1 cellular context compared by ENCODE assay signal in the genomic region with DNA sequence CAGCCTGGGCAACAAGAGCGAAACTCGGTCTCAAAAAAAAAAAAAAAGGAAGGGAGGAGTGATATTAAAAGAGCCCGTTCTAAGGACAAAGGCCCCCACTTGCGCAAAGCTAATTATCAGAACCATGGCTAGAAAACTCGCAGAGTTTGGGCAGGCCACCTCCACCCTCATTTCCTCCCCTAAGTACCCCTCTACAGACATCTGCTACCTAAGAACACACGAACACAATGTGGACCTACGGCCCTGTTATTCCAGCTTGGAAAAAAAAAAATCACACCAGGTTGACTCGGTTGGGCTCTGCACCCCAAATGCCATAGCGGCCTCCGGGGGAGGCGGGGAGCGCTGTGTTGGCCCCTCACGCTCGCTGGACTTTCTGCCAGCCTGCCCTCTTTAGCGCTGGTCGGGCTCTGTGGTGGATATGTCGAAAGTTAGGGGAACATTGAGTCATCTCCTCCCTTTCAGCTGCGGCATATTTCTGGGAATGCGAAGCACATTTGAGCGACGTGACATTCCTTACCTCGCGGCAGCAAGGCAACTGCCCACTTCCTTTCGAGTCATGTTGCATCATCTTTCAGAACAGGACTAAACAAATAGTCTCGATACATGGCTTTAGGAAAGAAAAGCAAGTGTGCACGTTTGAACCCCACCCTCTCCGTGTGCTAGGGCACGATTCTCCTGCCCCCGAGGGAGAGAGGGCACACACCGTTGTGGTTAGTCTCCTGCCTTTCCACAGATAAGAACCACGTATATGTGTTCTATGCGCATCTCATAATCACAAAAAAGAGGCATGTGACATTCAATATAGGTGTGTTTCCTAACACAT.
TF ChIP-seq lines count a peak whose summit lies in the region.

No MANE protein-coding gene starts in this region.

TF ChIP-seq in HepG2, 621 proteins besides CTCF, POLR2A, EP300 and RAD21 (continued from another document and continues in another):
- TF ChIP-seq SMARCC2 (IDR thresholded peaks at IDR 0.05) (no peak), FOSL2 (CRISPR knock-in tag; IDR thresholded peaks at IDR 0.05) (peak; percentile 98), ZNF841 (CRISPR knock-in tag; IDR thresholded peaks at IDR 0.05; ENCODE audit: borderline replicate concordance) (no peak), ZNF180 (CRISPR knock-in tag; IDR thresholded peaks at IDR 0.05; ENCODE audit: borderline replicate concordance, low read depth) (no peak), ZNF335 (CRISPR knock-in tag; IDR thresholded peaks at IDR 0.05) (peak; percentile 76; the same call in 1 of the 2 replicates), KAT8 (CRISPR knock-in tag; IDR thresholded peaks at IDR 0.05) (peak; percentile 92), EZH2 (conservative IDR thresholded peaks at IDR 0.05; ENCODE audit: low read depth, low read length) (no peak), EHMT2 (IDR thresholded peaks at IDR 0.05; ENCODE audit: borderline replicate concordance, low read depth, low read length) (no peak; the same call in 1 of the 2 replicates), ZNF460 (CRISPR knock-in tag; IDR thresholded peaks at IDR 0.05; ENCODE audit: borderline replicate concordance) (peak; percentile 41; the same call in 1 of the 2 replicates), ARID2 (CRISPR knock-in tag; IDR thresholded peaks at IDR 0.05; ENCODE audit: borderline replicate concordance) (no peak), ZSCAN9 (CRISPR knock-in tag; IDR thresholded peaks at IDR 0.05; ENCODE audit: borderline replicate concordance) (peak; percentile 89; the same call in 1 of the 2 replicates), RELA (CRISPR knock-in tag; IDR thresholded peaks at IDR 0.05) (no peak), YY1 (IDR thresholded peaks at IDR 0.05; ENCODE audit: insufficient read depth, insufficient replicate concordance, low read depth, low read length) (peak; percentile 35), BCL6 (CRISPR knock-in tag; IDR thresholded peaks at IDR 0.05) (peak; percentile 98), MTA1 (CRISPR knock-in tag; IDR thresholded peaks at IDR 0.05; ENCODE audit: borderline replicate concordance) (peak; percentile 95), SP1 (IDR thresholded peaks at IDR 0.05) (no peak), SP1 (CRISPR knock-in tag; IDR thresholded peaks at IDR 0.05) (no peak; the same call in 1 of the 2 replicates), ZNF431 (CRISPR knock-in tag; IDR thresholded peaks at IDR 0.05; ENCODE audit: borderline replicate concordance, low read depth) (peak; percentile 72; the same call in 1 of the 2 replicates), ZNF772 (CRISPR knock-in tag; IDR thresholded peaks at IDR 0.05) (peak; percentile 95; the same call in 1 of the 2 replicates), ZNF337 (CRISPR knock-in tag; IDR thresholded peaks at IDR 0.05; ENCODE audit: borderline replicate concordance, low read depth) (peak; percentile 69; the same call in 1 of the 2 replicates), ATRX (CRISPR knock-in tag; IDR thresholded peaks at IDR 0.05; ENCODE audit: borderline replicate concordance) (no peak), HOXA7 (CRISPR knock-in tag; IDR thresholded peaks at IDR 0.05) (no peak), SRSF4 (IDR thresholded peaks at IDR 0.05; ENCODE audit: low read depth, low read length, poor library complexity, severe bottlenecking) (no peak), NFKB2 (CRISPR knock-in tag; IDR thresholded peaks at IDR 0.05; ENCODE audit: borderline replicate concordance) (peak; percentile 72; the same call in 1 of the 2 replicates), HDAC1 (CRISPR knock-in tag; IDR thresholded peaks at IDR 0.05) (peak; percentile 98), ZFP36 (IDR thresholded peaks at IDR 0.05; ENCODE audit: borderline replicate concordance, low read depth, low read length, partially characterized antibody) (no peak), ZNF670 (CRISPR knock-in tag; IDR thresholded peaks at IDR 0.05; ENCODE audit: borderline replicate concordance) (0 out of 2 replicates have a peak, but pooled peaks have one; percentile 56), RBM22 (optimal IDR thresholded peaks at IDR 0.05; ENCODE audit: low read length) (no peak), ZNF484 (CRISPR knock-in tag; IDR thresholded peaks at IDR 0.05; ENCODE audit: borderline replicate concordance, low read depth) (no peak), ZBTB8A (CRISPR knock-in tag; IDR thresholded peaks at IDR 0.05; ENCODE audit: borderline replicate concordance, low read depth) (no peak)
- TF ChIP-seq, protein P1, sequence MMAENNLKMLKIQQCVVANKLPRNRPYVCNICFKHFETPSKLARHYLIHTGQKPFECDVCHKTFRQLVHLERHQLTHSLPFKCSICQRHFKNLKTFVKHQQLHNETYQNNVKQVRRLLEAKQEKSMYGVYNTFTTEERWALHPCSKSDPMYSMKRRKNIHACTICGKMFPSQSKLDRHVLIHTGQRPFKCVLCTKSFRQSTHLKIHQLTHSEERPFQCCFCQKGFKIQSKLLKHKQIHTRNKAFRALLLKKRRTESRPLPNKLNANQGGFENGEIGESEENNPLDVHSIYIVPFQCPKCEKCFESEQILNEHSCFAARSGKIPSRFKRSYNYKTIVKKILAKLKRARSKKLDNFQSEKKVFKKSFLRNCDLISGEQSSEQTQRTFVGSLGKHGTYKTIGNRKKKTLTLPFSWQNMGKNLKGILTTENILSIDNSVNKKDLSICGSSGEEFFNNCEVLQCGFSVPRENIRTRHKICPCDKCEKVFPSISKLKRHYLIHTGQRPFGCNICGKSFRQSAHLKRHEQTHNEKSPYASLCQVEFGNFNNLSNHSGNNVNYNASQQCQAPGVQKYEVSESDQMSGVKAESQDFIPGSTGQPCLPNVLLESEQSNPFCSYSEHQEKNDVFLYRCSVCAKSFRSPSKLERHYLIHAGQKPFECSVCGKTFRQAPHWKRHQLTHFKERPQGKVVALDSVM (CRISPR knock-in tag; IDR thresholded peaks at IDR 0.05): peak; percentile 71; the same call in 1 of the 2 replicates
- TF ChIP-seq, protein P2, sequence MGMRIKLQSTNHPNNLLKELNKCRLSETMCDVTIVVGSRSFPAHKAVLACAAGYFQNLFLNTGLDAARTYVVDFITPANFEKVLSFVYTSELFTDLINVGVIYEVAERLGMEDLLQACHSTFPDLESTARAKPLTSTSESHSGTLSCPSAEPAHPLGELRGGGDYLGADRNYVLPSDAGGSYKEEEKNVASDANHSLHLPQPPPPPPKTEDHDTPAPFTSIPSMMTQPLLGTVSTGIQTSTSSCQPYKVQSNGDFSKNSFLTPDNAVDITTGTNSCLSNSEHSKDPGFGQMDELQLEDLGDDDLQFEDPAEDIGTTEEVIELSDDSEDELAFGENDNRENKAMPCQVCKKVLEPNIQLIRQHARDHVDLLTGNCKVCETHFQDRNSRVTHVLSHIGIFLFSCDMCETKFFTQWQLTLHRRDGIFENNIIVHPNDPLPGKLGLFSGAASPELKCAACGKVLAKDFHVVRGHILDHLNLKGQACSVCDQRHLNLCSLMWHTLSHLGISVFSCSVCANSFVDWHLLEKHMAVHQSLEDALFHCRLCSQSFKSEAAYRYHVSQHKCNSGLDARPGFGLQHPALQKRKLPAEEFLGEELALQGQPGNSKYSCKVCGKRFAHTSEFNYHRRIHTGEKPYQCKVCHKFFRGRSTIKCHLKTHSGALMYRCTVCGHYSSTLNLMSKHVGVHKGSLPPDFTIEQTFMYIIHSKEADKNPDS (CRISPR knock-in tag; IDR thresholded peaks at IDR 0.05): peak; percentile 88; the same call in 1 of the 2 replicates
- TF ChIP-seq, protein P3, sequence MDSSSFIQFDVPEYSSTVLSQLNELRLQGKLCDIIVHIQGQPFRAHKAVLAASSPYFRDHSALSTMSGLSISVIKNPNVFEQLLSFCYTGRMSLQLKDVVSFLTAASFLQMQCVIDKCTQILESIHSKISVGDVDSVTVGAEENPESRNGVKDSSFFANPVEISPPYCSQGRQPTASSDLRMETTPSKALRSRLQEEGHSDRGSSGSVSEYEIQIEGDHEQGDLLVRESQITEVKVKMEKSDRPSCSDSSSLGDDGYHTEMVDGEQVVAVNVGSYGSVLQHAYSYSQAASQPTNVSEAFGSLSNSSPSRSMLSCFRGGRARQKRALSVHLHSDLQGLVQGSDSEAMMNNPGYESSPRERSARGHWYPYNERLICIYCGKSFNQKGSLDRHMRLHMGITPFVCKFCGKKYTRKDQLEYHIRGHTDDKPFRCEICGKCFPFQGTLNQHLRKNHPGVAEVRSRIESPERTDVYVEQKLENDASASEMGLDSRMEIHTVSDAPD (CRISPR knock-in tag; IDR thresholded peaks at IDR 0.05): peak; percentile 31; the same call in 1 of the 2 replicates
- TF ChIP-seq, protein P4, sequence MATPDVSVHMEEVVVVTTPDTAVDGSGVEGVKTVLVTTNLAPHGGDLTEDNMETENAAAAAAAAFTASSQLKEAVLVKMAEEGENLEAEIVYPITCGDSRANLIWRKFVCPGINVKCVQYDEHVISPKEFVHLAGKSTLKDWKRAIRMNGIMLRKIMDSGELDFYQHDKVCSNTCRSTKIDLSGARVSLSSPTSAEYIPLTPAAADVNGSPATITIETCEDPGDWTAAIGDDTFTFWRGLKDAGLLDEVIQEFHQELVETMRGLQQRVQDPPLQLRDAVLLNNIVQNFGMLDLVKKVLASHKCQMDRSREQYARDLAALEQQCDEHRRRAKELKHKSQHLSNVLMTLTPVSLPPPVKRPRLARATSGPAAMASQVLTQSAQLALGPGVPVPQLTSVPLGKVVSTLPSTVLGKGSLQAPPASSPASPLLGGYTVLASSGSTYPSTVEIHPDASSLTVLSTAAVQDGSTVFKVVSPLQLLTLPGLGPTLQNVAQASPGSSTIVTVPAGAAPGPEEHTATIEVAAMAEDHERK (CRISPR knock-in tag; IDR thresholded peaks at IDR 0.05; ENCODE audit: low read depth): peak; percentile 26
- TF ChIP-seq, protein P5, sequence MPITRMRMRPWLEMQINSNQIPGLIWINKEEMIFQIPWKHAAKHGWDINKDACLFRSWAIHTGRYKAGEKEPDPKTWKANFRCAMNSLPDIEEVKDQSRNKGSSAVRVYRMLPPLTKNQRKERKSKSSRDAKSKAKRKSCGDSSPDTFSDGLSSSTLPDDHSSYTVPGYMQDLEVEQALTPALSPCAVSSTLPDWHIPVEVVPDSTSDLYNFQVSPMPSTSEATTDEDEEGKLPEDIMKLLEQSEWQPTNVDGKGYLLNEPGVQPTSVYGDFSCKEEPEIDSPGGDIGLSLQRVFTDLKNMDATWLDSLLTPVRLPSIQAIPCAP (CRISPR knock-in tag; IDR thresholded peaks at IDR 0.05; ENCODE audit: low read depth): no peak
- TF ChIP-seq, protein P6, sequence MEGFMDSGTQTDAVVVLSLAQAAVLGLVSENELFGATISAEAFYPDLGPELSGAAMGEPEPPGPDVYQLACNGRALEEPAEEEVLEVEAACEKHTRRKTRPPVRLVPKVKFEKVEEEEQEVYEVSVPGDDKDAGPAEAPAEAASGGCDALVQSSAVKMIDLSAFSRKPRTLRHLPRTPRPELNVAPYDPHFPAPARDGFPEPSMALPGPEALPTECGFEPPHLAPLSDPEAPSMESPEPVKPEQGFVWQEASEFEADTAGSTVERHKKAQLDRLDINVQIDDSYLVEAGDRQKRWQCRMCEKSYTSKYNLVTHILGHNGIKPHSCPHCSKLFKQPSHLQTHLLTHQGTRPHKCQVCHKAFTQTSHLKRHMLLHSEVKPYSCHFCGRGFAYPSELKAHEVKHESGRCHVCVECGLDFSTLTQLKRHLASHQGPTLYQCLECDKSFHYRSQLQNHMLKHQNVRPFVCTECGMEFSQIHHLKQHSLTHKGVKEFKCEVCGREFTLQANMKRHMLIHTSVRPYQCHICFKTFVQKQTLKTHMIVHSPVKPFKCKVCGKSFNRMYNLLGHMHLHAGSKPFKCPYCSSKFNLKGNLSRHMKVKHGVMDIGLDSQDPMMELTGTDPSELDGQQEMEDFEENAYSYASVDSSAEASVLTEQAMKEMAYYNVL (CRISPR knock-in tag; IDR thresholded peaks at IDR 0.05; ENCODE audit: borderline replicate concordance): peak; percentile 98
- TF ChIP-seq, protein P7, sequence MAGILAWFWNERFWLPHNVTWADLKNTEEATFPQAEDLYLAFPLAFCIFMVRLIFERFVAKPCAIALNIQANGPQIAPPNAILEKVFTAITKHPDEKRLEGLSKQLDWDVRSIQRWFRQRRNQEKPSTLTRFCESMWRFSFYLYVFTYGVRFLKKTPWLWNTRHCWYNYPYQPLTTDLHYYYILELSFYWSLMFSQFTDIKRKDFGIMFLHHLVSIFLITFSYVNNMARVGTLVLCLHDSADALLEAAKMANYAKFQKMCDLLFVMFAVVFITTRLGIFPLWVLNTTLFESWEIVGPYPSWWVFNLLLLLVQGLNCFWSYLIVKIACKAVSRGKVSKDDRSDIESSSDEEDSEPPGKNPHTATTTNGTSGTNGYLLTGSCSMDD (CRISPR knock-in tag; IDR thresholded peaks at IDR 0.05): no peak
- TF ChIP-seq, protein P8, sequence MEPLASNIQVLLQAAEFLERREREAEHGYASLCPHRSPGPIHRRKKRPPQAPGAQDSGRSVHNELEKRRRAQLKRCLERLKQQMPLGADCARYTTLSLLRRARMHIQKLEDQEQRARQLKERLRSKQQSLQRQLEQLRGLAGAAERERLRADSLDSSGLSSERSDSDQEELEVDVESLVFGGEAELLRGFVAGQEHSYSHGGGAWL (CRISPR knock-in tag; IDR thresholded peaks at IDR 0.05): peak; percentile 77
- TF ChIP-seq, protein P9, sequence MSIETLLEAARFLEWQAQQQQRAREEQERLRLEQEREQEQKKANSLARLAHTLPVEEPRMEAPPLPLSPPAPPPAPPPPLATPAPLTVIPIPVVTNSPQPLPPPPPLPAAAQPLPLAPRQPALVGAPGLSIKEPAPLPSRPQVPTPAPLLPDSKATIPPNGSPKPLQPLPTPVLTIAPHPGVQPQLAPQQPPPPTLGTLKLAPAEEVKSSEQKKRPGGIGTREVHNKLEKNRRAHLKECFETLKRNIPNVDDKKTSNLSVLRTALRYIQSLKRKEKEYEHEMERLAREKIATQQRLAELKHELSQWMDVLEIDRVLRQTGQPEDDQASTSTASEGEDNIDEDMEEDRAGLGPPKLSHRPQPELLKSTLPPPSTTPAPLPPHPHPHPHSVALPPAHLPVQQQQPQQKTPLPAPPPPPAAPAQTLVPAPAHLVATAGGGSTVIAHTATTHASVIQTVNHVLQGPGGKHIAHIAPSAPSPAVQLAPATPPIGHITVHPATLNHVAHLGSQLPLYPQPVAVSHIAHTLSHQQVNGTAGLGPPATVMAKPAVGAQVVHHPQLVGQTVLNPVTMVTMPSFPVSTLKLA (IDR thresholded peaks at IDR 0.05): peak; percentile 46; the same call in 1 of the 2 replicates
- TF ChIP-seq, protein P10, sequence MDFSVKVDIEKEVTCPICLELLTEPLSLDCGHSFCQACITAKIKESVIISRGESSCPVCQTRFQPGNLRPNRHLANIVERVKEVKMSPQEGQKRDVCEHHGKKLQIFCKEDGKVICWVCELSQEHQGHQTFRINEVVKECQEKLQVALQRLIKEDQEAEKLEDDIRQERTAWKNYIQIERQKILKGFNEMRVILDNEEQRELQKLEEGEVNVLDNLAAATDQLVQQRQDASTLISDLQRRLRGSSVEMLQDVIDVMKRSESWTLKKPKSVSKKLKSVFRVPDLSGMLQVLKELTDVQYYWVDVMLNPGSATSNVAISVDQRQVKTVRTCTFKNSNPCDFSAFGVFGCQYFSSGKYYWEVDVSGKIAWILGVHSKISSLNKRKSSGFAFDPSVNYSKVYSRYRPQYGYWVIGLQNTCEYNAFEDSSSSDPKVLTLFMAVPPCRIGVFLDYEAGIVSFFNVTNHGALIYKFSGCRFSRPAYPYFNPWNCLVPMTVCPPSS (IDR thresholded peaks at IDR 0.05): no peak
- TF ChIP-seq, protein P11, sequence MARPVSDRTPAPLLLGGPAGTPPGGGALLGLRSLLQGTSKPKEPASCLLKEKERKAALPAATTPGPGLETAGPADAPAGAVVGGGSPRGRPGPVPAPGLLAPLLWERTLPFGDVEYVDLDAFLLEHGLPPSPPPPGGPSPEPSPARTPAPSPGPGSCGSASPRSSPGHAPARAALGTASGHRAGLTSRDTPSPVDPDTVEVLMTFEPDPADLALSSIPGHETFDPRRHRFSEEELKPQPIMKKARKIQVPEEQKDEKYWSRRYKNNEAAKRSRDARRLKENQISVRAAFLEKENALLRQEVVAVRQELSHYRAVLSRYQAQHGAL (CRISPR knock-in tag; IDR thresholded peaks at IDR 0.05; ENCODE audit: not compliant biosample characterization): no peak
- TF ChIP-seq, protein P12, sequence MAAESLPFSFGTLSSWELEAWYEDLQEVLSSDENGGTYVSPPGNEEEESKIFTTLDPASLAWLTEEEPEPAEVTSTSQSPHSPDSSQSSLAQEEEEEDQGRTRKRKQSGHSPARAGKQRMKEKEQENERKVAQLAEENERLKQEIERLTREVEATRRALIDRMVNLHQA (CRISPR knock-in tag; IDR thresholded peaks at IDR 0.05): no peak
